In genomic region chr10:125850766-125851731, GRCh38 we compare ENCODE assay signal across 16 cellular contexts. TPM values are rescaled to one million over a fixed set of nuclear protein-coding genes. Genes with fewer than 3 reads are reported as not detected.
"Had no signal": no experiment of that assay in that cellular context is flagged by ENCODE, and none has a peak within 500 bp of the region (broad histone marks: within the 10 kb centered on the region; RNA-seq: fewer than 3 reads in every experiment).

No MANE protein-coding gene starts in this region.

- H3K4me3 ChIP-seq: ascending aorta, ovary, SJSA1, skin epidermis had no signal

- H3K36me3 ChIP-seq: ovary had no signal

- H3K27me3 ChIP-seq: ascending aorta, ovary, SJSA1 had no signal

- DNase-seq: activated CD4-positive, alpha-beta T cell treated with anti-CD3 and anti-CD28 coated beads, Interleukin-2, amount 10 ng/mL, durations not matched to agents 24 days and 14 days; activated CD8-positive, alpha-beta memory T cell treated with anti-CD3 and anti-CD28 coated beads, Interleukin-2, amount 50 U/mL, for 4 hours; activated CD8-positive, alpha-beta T cell treated with anti-CD3 and anti-CD28 coated beads, Interleukin-2, amount 10 ng/mL, durations not matched to agents 7 days and 5 days; activated gamma-delta T cell treated with Interleukin-2 at 50 U/mL for 16 hours; activated naive CD8-positive, alpha-beta T cell treated with anti-CD3 and anti-CD28 coated beads, Interleukin-2, amount 50 U/mL, for 24 hours; erythroblast; hippocampal formation; ovary; stimulated activated CD4-positive, alpha-beta T cell treated with anti-CD3 and anti-CD28 coated beads, Interleukin-15, amount 100 ng/mL, for 24 hours; stimulated activated CD4-positive, alpha-beta T cell treated with anti-CD3 and anti-CD28 coated beads, Interleukin-4, amount 100 ng/mL, for 24 hours; stimulated activated naive CD8-positive, alpha-beta T cell treated with anti-CD3 and anti-CD28 coated beads, Interleukin-15, Interleukin-2, amounts not matched to agents 100 U/mL and 50 U/mL, for 24 hours had no signal

- ATAC-seq: activated CD8-positive, alpha-beta T cell treated with anti-CD3 and anti-CD28 coated beads, Interleukin-2, amount 10 ng/mL, durations not matched to agents 7 days and 5 days; activated naive CD8-positive, alpha-beta T cell treated with anti-CD3 and anti-CD28 coated beads, Interleukin-2, amount 50 U/mL, for 24 hours; stimulated activated naive CD8-positive, alpha-beta T cell treated with anti-CD3 and anti-CD28 coated beads, Interleukin-15, Interleukin-2, amounts not matched to agents 100 U/mL and 50 U/mL, for 24 hours; WTC11 had no signal

- H3K9me3 ChIP-seq: ascending aorta, ovary, SJSA1 had no signal

- H3K4me1 ChIP-seq: ascending aorta, SJSA1 had no signal

- H3K27ac ChIP-seq: ascending aorta, SJSA1 had no signal

RNA-seq across cellular contexts. Expression of gene FANK1, which starts 45.3 kb away (rescaled TPM):
- total RNA-seq: activated CD4-positive, alpha-beta T cell treated with anti-CD3 and anti-CD28 coated beads, Interleukin-2, amount 10 ng/mL, durations not matched to agents 24 days and 14 days; activated CD8-positive, alpha-beta T cell treated with anti-CD3 and anti-CD28 coated beads, Interleukin-2, amount 10 ng/mL, durations not matched to agents 7 days and 5 days; ascending aorta had no signal
- polyA plus RNA-seq: liver had no signal
